In the genomic region with DNA sequence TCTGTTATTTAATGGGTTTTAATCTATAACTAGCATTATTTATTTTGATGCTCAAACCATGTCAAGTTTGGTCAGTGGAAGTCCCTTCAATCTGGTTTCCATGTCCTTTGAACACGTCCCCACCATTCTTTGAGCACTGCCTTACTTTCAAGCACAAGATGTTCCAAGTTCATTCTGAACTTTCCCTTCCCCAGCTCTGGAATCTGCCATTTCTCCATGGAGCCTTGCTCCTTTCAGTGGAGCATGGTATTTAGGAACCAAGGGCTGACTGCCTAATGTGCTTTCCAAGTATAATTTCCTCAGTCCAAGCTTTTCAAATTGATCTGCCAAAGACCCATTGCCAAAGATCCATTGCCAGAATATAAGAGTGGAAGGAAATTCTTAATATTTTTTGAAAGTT, we compare ENCODE assay signal across 9 cellular contexts. TPM values are rescaled to one million over a fixed set of nuclear protein-coding genes. Genes with fewer than 3 reads are reported as not detected.
DNase-seq lines count a peak whose midpoint lies in the region; ATAC-seq and TF ChIP-seq lines count a peak whose summit lies in the region.
"Had no signal": no experiment of that assay in that cellular context is flagged by ENCODE, and none has a peak within 500 bp of the region (broad histone marks: within the 10 kb centered on the region; RNA-seq: fewer than 3 reads in every experiment).

No MANE protein-coding gene starts in this region.

- H3K9me3 ChIP-seq in OCI-LY1 (ENCODE audit: low read length): peaks cover 19% of the 10 kb centered on the region
- peaks cover 25% of the 10 kb centered on the region for H3K9me3 ChIP-seq in endodermal cell (ENCODE audit: control insufficient read depth, low read length)
- no peaks in the 10 kb centered on the region for H3K9me3 ChIP-seq in ovary

- H3K36me3 ChIP-seq in OCI-LY1 (ENCODE audit: insufficient read depth, low read length) (peaks cover 21% of the 10 kb centered on the region), endodermal cell (ENCODE audit: control insufficient read depth, insufficient read depth, low read length) (no peaks in the 10 kb centered on the region), ovary (no peaks in the 10 kb centered on the region)

- TF ChIP-seq POLR2A in ovary (IDR thresholded peaks at IDR 0.05): no peak

- H3K4me2 ChIP-seq in OCI-LY1 (ENCODE audit: low read length): peak overlapping the region; percentile 93

- H3K36me3 Mint-ChIP-seq in endodermal cell (ENCODE audit: low read depth): peaks cover 8% of the 10 kb centered on the region

- intact Hi-C loops in ovary (cut with DNase I): no loop called here

- peak overlapping the region; percentile 99 for H3K4me3 ChIP-seq in GM08714 (ENCODE audit: low read length)
- peak overlapping the region; percentile 71 for H3K4me3 ChIP-seq in OCI-LY1 (ENCODE audit: low read depth, low read length, poor library complexity, severe bottlenecking)
- peak overlapping the region; percentile 92 for H3K4me3 ChIP-seq in endodermal cell (ENCODE audit: low read length)
- H3K4me3 ChIP-seq in ovary: peak overlapping the region; percentile 84

- H3K4me1 Mint-ChIP-seq in endodermal cell: peaks cover 8% of the 10 kb centered on the region

- 86 to 89% methylated on average over 1 of the region's 1 CpG for WGBS in endodermal cell (ENCODE audit: insufficient coverage in 1 of 2, insufficient read length in 1 of 2), 2 experiments
- 74 to 83% (median 77%) methylated on average over 1 of the region's 1 CpG for WGBS in ovary, 3 donors

- no peak overlapping the region for H2AFZ ChIP-seq in OCI-LY1 (ENCODE audit: low read length)

- DNase-seq in endodermal cell (no peak), ovary (no peak), ureter (ENCODE audit: low spot score) (no peak), NCI-H187 (lab: John Stamatoyannopoulos, UW) (no peak)
- no peak for DNase-seq in stimulated activated CD8-positive, alpha-beta memory T cell treated with anti-CD3 and anti-CD28 coated beads, Interleukin-4, amount 100 ng/mL, for 48 hours
- DNase-seq: NK-92 treated with Interleukin-12 subunit alpha and Interleukin-12 subunit beta, amount 100 ng/mL, for 24 hours had no signal

- H3F3A ChIP-seq in OCI-LY1 (ENCODE audit: insufficient read depth, low read length): no peaks in the 10 kb centered on the region

- peaks cover 31% of the 10 kb centered on the region for H3K9me3 Mint-ChIP-seq in endodermal cell

- H3K79me2 ChIP-seq in OCI-LY1 (ENCODE audit: insufficient read depth, low read length): peaks cover 16% of the 10 kb centered on the region

- no peak overlapping the region for H3K27ac Mint-ChIP-seq in endodermal cell

- no peak for TF ChIP-seq CTCF in OCI-LY1 (IDR thresholded peaks at IDR 0.05; ENCODE audit: low read length)
- TF ChIP-seq CTCF in endodermal cell (conservative IDR thresholded peaks at IDR 0.05): no peak
- no peak for TF ChIP-seq CTCF in ovary (IDR thresholded peaks at IDR 0.05)

- ATAC-seq in HG03139 (IDR thresholded peaks at IDR 0.05; ENCODE audit: unreplicated experiment): no peak

- H3K27me3 ChIP-seq in OCI-LY1 (ENCODE audit: insufficient read depth, low read length) (no peaks in the 10 kb centered on the region), endodermal cell (ENCODE audit: control insufficient read depth, insufficient read depth, low read length, poor library complexity, severe bottlenecking) (no peaks in the 10 kb centered on the region), ovary (no peaks in the 10 kb centered on the region)

- no peaks in the 10 kb centered on the region for H3K27me3 Mint-ChIP-seq in endodermal cell (ENCODE audit: insufficient read depth)

- TF ChIP-seq EP300 in ovary (IDR thresholded peaks at IDR 0.05): no peak

- peak overlapping the region; percentile 84 for H3K4me3 Mint-ChIP-seq in endodermal cell

- H4K20me1 ChIP-seq in OCI-LY1 (ENCODE audit: insufficient read depth, low read length): no peaks in the 10 kb centered on the region

- H3K27ac ChIP-seq in OCI-LY1 (ENCODE audit: low read depth, low read length, poor library complexity, severe bottlenecking): no peak overlapping the region
- H3K27ac ChIP-seq in endodermal cell (ENCODE audit: low read depth, low read length): no peak overlapping the region
- no peak overlapping the region for H3K27ac ChIP-seq in ovary

- H3K9me2 ChIP-seq in OCI-LY1 (ENCODE audit: low read depth, low read length): no peaks in the 10 kb centered on the region

- H3K4me1 ChIP-seq in OCI-LY1 (ENCODE audit: insufficient read depth, low read length, severe bottlenecking) (peaks cover 19% of the 10 kb centered on the region), endodermal cell (ENCODE audit: control insufficient read depth, insufficient read depth, low read length) (no peaks in the 10 kb centered on the region), ovary (ENCODE audit: insufficient read depth) (no peaks in the 10 kb centered on the region)

- H3K9ac ChIP-seq in OCI-LY1 (ENCODE audit: low read length) (peak overlapping the region; percentile 74), endodermal cell (ENCODE audit: extremely low read depth, low read length, poor library complexity, severe bottlenecking) (no peak overlapping the region)

RNA-seq across cellular contexts. Expression of a gene that starts 1.1 kb away (rescaled TPM):
- total RNA-seq in endodermal cell: 1 to 10 TPM; 2.5 to 4.6 TPM
- 2.4 TPM for polyA plus RNA-seq in endodermal cell (2013, experiment 1 of 2)
- 2.0 TPM for polyA plus RNA-seq in endodermal cell (2013, experiment 2 of 2)
- total RNA-seq in ovary: 10 to 100 TPM in 2 of 7 donors, 1 to 10 TPM in 5; 4.9 to 11.1 (median 7.7) TPM
- polyA plus RNA-seq in ovary: 1 to 10 TPM; 2.9 to 5.4 TPM
- total RNA-seq in ureter: 7.9 TPM

RNA-seq across cellular contexts. Expression of a gene that starts 24.8 kb away (rescaled TPM):
- total RNA-seq in endodermal cell: 10 to 100 TPM; 88.9 to 96.9 TPM
- polyA plus RNA-seq in endodermal cell (2013, experiment 1 of 2): 90.4 TPM
- polyA plus RNA-seq in endodermal cell (2013, experiment 2 of 2): 90.5 TPM
- 10 to 100 TPM; 39.3 to 73.5 (median 57.5) TPM for total RNA-seq in ovary
- 10 to 100 TPM; 44.8 to 57.0 TPM for polyA plus RNA-seq in ovary
- 97.6 TPM for total RNA-seq in ureter
